ENCODE assay signal across 11 cellular contexts in the genomic region with DNA sequence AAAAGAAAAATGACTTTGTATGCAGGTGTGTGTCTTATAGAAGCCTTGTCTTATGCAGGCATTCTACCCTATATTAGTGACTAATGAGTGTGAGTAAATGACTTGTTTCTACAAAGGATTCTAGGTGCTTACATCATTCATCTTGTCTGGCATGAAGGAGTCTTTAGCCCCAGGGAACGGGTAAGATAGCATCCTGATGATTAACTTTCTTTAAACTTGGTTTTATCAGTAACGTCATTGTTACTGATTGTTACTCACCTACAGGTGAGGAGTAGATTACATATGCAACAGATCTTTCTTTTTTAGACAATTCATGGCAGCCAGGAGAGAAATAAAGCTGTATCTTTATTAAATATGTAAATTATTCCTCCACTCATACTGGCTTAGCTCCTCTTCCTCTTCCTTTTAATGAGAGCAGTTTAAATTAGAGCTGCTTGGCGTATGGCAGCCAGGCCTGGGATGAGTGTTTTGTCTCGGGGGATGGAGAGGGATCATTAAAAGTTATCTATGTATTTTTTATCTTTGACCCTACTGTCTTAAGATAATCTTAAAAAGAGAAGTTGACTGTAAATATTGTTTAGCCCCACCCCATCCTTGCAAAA. TPM values are rescaled to one million over a fixed set of nuclear protein-coding genes. Genes with fewer than 3 reads are reported as not detected.
DNase-seq lines count a peak whose midpoint lies in the region; ATAC-seq, FAIRE-seq and TF ChIP-seq lines count a peak whose summit lies in the region.
"Had no signal": no experiment of that assay in that cellular context is flagged by ENCODE, and none has a peak within 500 bp of the region (broad histone marks: within the 10 kb centered on the region; RNA-seq: fewer than 3 reads in every experiment).

No MANE protein-coding gene starts in this region.

- no peaks in the 10 kb centered on the region for H3K36me3 Mint-ChIP-seq in activated CD4-positive, alpha-beta T cell treated with anti-CD3 and anti-CD28 coated beads, Interleukin-2, amount 10 ng/mL, durations not matched to agents 24 days and 14 days (ENCODE audit: low read depth)

- POLR2A ChIA-PET in HepG2 (lab: Yijun Ruan, JAX) = no interaction called here

- no peak for TF ChIP-seq EP300 in HepG2 (IDR thresholded peaks at IDR 0.05; ENCODE audit: low read depth in 2 of 2, low read length in 2 of 2)
- no peak for TF ChIP-seq EP300 in HepG2 (CRISPR knock-in tag; IDR thresholded peaks at IDR 0.05; ENCODE audit: borderline replicate concordance)

- H3K27me3 Mint-ChIP-seq in activated CD4-positive, alpha-beta T cell treated with anti-CD3 and anti-CD28 coated beads, Interleukin-2, amount 10 ng/mL, durations not matched to agents 24 days and 14 days = peaks cover 15% of the 10 kb centered on the region

- H3K9ac ChIP-seq in HepG2 (ENCODE audit: insufficient read depth, low read depth, low read length) = no peak overlapping the region
- H3K9ac ChIP-seq in muscle layer of colon (ENCODE audit: low read length) = peak overlapping the region; percentile 7

- no peaks in the 10 kb centered on the region for H3K4me1 Mint-ChIP-seq in activated CD4-positive, alpha-beta T cell treated with anti-CD3 and anti-CD28 coated beads, Interleukin-2, amount 10 ng/mL, durations not matched to agents 24 days and 14 days

- no TSS peak for BruUV-seq in HepG2 (replicated peaks; lab: Mats Ljungman, UMichigan)

- H3K36me3 ChIP-seq in right lobe of liver (no peaks in the 10 kb centered on the region), HepG2 (replicated peaks in 1 of 2; ENCODE audit: control insufficient read depth in 1 of 2, insufficient read depth in 2 of 2, low read length in 2 of 2) (no peaks in the 10 kb centered on the region; a peak in 1 of 5 replicates), esophagus squamous epithelium (peaks cover 0 to 4% (median 0%) of the 10 kb centered on the region in 3 donors), muscle layer of colon (ENCODE audit: insufficient read depth, low read length) (no peaks in the 10 kb centered on the region), aorta (ENCODE audit: control insufficient read depth in 1 of 2, insufficient read depth in 2 of 2, low read length in 1 of 2) (no peaks in the 10 kb centered on the region)

- DNase-seq in right lobe of liver (no peak), HepG2 (ENCODE audit: low spot score) (no peak), esophagus squamous epithelium (lab: John Stamatoyannopoulos, UW) (no peak), aorta (no peak), head of caudate nucleus (no peak), GM10266 (ENCODE audit: extremely low spot score) (no peak)
- DNase-seq in activated CD4-positive, alpha-beta T cell treated with anti-CD3 and anti-CD28 coated beads, Interleukin-2, amount 10 ng/mL, durations not matched to agents 24 days and 14 days = no peak
- DNase-seq: 8988T; activated naive CD4-positive, alpha-beta T cell treated with Interleukin-2 at 50 U/mL for 16 hours; NCI-H1417 treated with DMSO at 0.1 percent for 48 hours had no signal

- no peak for TF ChIP-seq RAD21 in HepG2 (CRISPR knock-in tag; IDR thresholded peaks at IDR 0.05)

- WGBS in right lobe of liver (ENCODE audit: insufficient coverage, low coverage, low lambda C conversion rate, missing lambda C conversion rate) = 57% methylated on average over 4 of the region's 4 CpGs
- 95% methylated on average over 4 of the region's 4 CpGs for WGBS in HepG2 (ENCODE audit: low lambda C conversion rate)
- 37% methylated on average over 4 of the region's 4 CpGs for WGBS in esophagus squamous epithelium, 2 donors
- WGBS in aorta, 2 donors = 22 to 25% methylated on average over 4 of the region's 4 CpGs

- H3K4me1 ChIP-seq in right lobe of liver = no peaks in the 10 kb centered on the region
- H3K4me1 ChIP-seq in HepG2 (ENCODE audit: insufficient read depth, low read length) = peaks cover 8% of the 10 kb centered on the region
- peaks cover 0 to 29% (median 15%) of the 10 kb centered on the region in 3 donors for H3K4me1 ChIP-seq in esophagus squamous epithelium
- peaks cover 14% of the 10 kb centered on the region for H3K4me1 ChIP-seq in muscle layer of colon (ENCODE audit: insufficient read depth, low read length)
- peaks cover 3 to 9% of the 10 kb centered on the region in 2 donors for H3K4me1 ChIP-seq in aorta (ENCODE audit: control insufficient read depth in 1 of 2, insufficient read depth in 2 of 2, low read length in 2 of 2)

- no peak overlapping the region for H3K4me2 ChIP-seq in HepG2 (ENCODE audit: low read depth, low read length)

- H3K27ac ChIP-seq in right lobe of liver = peak overlapping the region; percentile 2 to 86 (median 54)
- no peak overlapping the region for H3K27ac ChIP-seq in HepG2 (ENCODE audit: extremely low read length, insufficient read depth, low read length)
- H3K27ac ChIP-seq in esophagus squamous epithelium = peak overlapping the region; percentile 70 to 83 (median 81)
- no peak overlapping the region for H3K27ac ChIP-seq in muscle layer of colon (ENCODE audit: low read depth, low read length)
- H3K27ac ChIP-seq in aorta (ENCODE audit: low read depth in 1 of 2, low read length in 2 of 2) = peak overlapping the region; percentile 18 to 51

- in situ Hi-C loops in HepG2 (cut with HindIII; ENCODE audit: extremely low pct_ligation_motif_present, low pct_unique_long_range_greater_than_20kb) = no loop called here

- H3K79me2 ChIP-seq in HepG2 (ENCODE audit: insufficient read depth, low read length) = no peaks in the 10 kb centered on the region

- H3K4me3 ChIP-seq in right lobe of liver = no peak overlapping the region
- no peak overlapping the region for H3K4me3 ChIP-seq in HepG2 (replicated peaks in 1 of 3; ENCODE audit: insufficient read depth in 1 of 3, low read depth in 2 of 3, low read length in 3 of 3)
- H3K4me3 ChIP-seq in esophagus squamous epithelium = peak overlapping the region in 3 of 4 donors; percentile 18 to 52 (median 24)
- no peak overlapping the region for H3K4me3 ChIP-seq in muscle layer of colon (ENCODE audit: low read depth in 1 of 2, low read length in 2 of 2)
- no peak overlapping the region for H3K4me3 ChIP-seq in aorta (ENCODE audit: low read length in 2 of 2)

- no peaks in the 10 kb centered on the region for H3K9me3 ChIP-seq in right lobe of liver
- H3K9me3 ChIP-seq in HepG2 (ENCODE audit: low read length) = no peaks in the 10 kb centered on the region
- H3K9me3 ChIP-seq in esophagus squamous epithelium = no peaks in the 10 kb centered on the region
- H3K9me3 ChIP-seq in muscle layer of colon (ENCODE audit: low read length) = no peaks in the 10 kb centered on the region
- H3K9me3 ChIP-seq in aorta (ENCODE audit: control insufficient read depth, low read length) = no peaks in the 10 kb centered on the region

- FAIRE-seq in HepG2 (lab: Jason Lieb, UNC) = no peak

- no peak overlapping the region for H2AFZ ChIP-seq in HepG2 (ENCODE audit: low read length)

- no peak overlapping the region for H3K27ac Mint-ChIP-seq in activated CD4-positive, alpha-beta T cell treated with anti-CD3 and anti-CD28 coated beads, Interleukin-2, amount 10 ng/mL, durations not matched to agents 24 days and 14 days

- TF ChIP-seq CTCF in right lobe of liver (IDR thresholded peaks at IDR 0.05) = no peak
- no peak for TF ChIP-seq CTCF in HepG2 (CRISPR knock-in tag; IDR thresholded peaks at IDR 0.05)
- TF ChIP-seq CTCF in esophagus squamous epithelium (IDR thresholded peaks at IDR 0.05) = no peak
- no peak for TF ChIP-seq CTCF in GM10266 (IDR thresholded peaks at IDR 0.05; ENCODE audit: control insufficient read depth, insufficient read depth, low read depth, missing control alignments)

- CTCF ChIA-PET in HepG2 (lab: Yijun Ruan, JAX; ENCODE audit: low intra/inter-chr PET ratio, low total read pairs) = interaction anchor here (1.8 kb wide), 1 partner anchor 124 kb away, joined by 10 read pairs; no protein-coding TSS in a partner anchor

- H4K20me1 ChIP-seq in HepG2 (ENCODE audit: insufficient read depth, low read length) = no peaks in the 10 kb centered on the region

- no peak for TF ChIP-seq POLR2A in right lobe of liver (IDR thresholded peaks at IDR 0.05)
- TF ChIP-seq POLR2A in HepG2 (IDR thresholded peaks at IDR 0.05; ENCODE audit: insufficient read depth in 1 of 2, low read depth in 2 of 2, low read length in 2 of 2) = no peak
- no peak for TF ChIP-seq POLR2A in esophagus squamous epithelium (IDR thresholded peaks at IDR 0.05)

- H3K9me3 Mint-ChIP-seq in activated CD4-positive, alpha-beta T cell treated with anti-CD3 and anti-CD28 coated beads, Interleukin-2, amount 10 ng/mL, durations not matched to agents 24 days and 14 days = no peaks in the 10 kb centered on the region

- H3K4me3 Mint-ChIP-seq in activated CD4-positive, alpha-beta T cell treated with anti-CD3 and anti-CD28 coated beads, Interleukin-2, amount 10 ng/mL, durations not matched to agents 24 days and 14 days = no peak overlapping the region

- ATAC-seq in right lobe of liver (peak; percentile 7 to 32 (median 16)), HepG2 (no peak), aorta (ENCODE audit: low FRiP score) (peak; percentile 34)

- H3K27me3 ChIP-seq in right lobe of liver (no peaks in the 10 kb centered on the region), HepG2 (ENCODE audit: control insufficient read depth in 1 of 2, insufficient read depth in 2 of 2, low read length in 2 of 2) (no peaks in the 10 kb centered on the region), esophagus squamous epithelium (no peaks in the 10 kb centered on the region), muscle layer of colon (ENCODE audit: control insufficient read depth in 1 of 2, insufficient read depth in 2 of 2, low read length in 2 of 2) (no peaks in the 10 kb centered on the region), aorta (ENCODE audit: control insufficient read depth in 1 of 2, insufficient read depth in 2 of 2, low read length in 1 of 2) (no peaks in the 10 kb centered on the region)

- intact Hi-C loops in right lobe of liver (cut with DNase I) = no loop called here
- intact Hi-C loops in HepG2 (cut with micrococcal nuclease; ENCODE audit: unreplicated experiment) = loop anchor here (1.0 kb wide), 1 partner anchor 124 kb away; no protein-coding TSS in a partner anchor
- intact Hi-C loops in esophagus squamous epithelium (cut with DNase I) = loop anchor here (10.0 kb wide), 1 partner anchor 109 kb away; no protein-coding TSS in a partner anchor
- intact Hi-C loops in aorta (cut with DNase I) = loop anchor here (1.0 to 5.0 kb wide), 4 partner anchors 42 to 117 kb away; a partner anchor contains a TSS
- intact Hi-C loops in head of caudate nucleus (cut with DNase I) = loop anchor here (2.0 kb wide), 1 partner anchor 55 kb away; no protein-coding TSS in a partner anchor
- intact Hi-C loops in activated CD4-positive, alpha-beta T cell treated with anti-CD3 and anti-CD28 coated beads, Interleukin-2, amount 10 ng/mL, durations not matched to agents 24 days and 14 days (cut with micrococcal nuclease) = no loop called here

RNA-seq across cellular contexts. Expression of a gene that starts 57.2 kb away (rescaled TPM):
- total RNA-seq in right lobe of liver = 100 to 1,000 TPM in 4 of 6 experiments, 10 to 100 TPM in 2; 95.6 to 155 (median 113) TPM
- total RNA-seq in HepG2 (2016; rRNA removed; fragmentation: Illumina TruSeq; extraction: Trizol) = 79.2 and 85.5 TPM in 2 replicates
- total RNA-seq in HepG2 (2016; cell fraction: cytosol; rRNA removed; fragmentation: Illumina TruSeq; extraction: Trizol; ENCODE audit: low read depth) = 16.6 and 18.3 TPM in 2 replicates
- total RNA-seq in HepG2 (2016; cell fraction: insoluble cytoplasmic fraction; rRNA removed; fragmentation: Illumina TruSeq; extraction: Trizol) = 64.3 and 88.8 TPM in 2 replicates
- total RNA-seq in HepG2 (2016; cell fraction: membrane; rRNA removed; fragmentation: Illumina TruSeq; extraction: Trizol) = 50.1 and 58.3 TPM in 2 replicates
- 162 and 186 TPM in 2 replicates for total RNA-seq in HepG2 (2016; cell fraction: nucleus; rRNA removed; fragmentation: Illumina TruSeq; extraction: Trizol)
- polyA plus RNA-seq in HepG2 (2011; rRNA removed) = 35.4 and 40.8 TPM in 2 replicates
- polyA plus RNA-seq in HepG2 (2011; cell fraction: cytosol; rRNA removed) = 19.8 and 24.8 TPM in 2 replicates
- polyA plus RNA-seq in HepG2 (2011; cell fraction: nucleus; rRNA removed) = 106 and 112 TPM in 2 replicates
- polyA plus RNA-seq in HepG2 (2012) = 95.4 and 109 TPM in 2 replicates
- 7.7 and 8.0 TPM in 2 replicates for polyA plus RNA-seq in HepG2 (2016; cell fraction: cytosol; fragmentation: Illumina TruSeq; extraction: Trizol; ENCODE audit: low read depth)
- 52.2 and 68.9 TPM in 2 replicates for polyA plus RNA-seq in HepG2 (2016; cell fraction: insoluble cytoplasmic fraction; fragmentation: Illumina TruSeq; extraction: Trizol; ENCODE audit: low read depth)
- 23.7 and 31.5 TPM in 2 replicates for polyA plus RNA-seq in HepG2 (2016; cell fraction: membrane; fragmentation: Illumina TruSeq; extraction: Trizol; ENCODE audit: low read depth)
- polyA plus RNA-seq in HepG2 (2016; cell fraction: nucleus; fragmentation: Illumina TruSeq; extraction: Trizol; ENCODE audit: insufficient read depth, low read depth) = 193 and 199 TPM in 2 replicates
- polyA minus RNA-seq in HepG2 (2011; rRNA and poly(A)+ RNA removed; ENCODE audit: low replicate concordance) = 88.2 and 101 TPM in 2 replicates
- 63.9 and 75.1 TPM in 2 replicates for polyA minus RNA-seq in HepG2 (2011; cell fraction: cytosol; rRNA and poly(A)+ RNA removed)
- 126 and 131 TPM in 2 replicates for polyA minus RNA-seq in HepG2 (2011; cell fraction: nucleus; rRNA and poly(A)+ RNA removed)
- total RNA-seq in esophagus squamous epithelium = 100 to 1,000 TPM; 147 to 263 (median 177) TPM
- 100 to 1,000 TPM; 231 to 285 TPM for total RNA-seq in aorta
- 100 to 1,000 TPM in 1 of 2 donors, 10 to 100 TPM in 1; 41.3 to 104 TPM for polyA plus RNA-seq in aorta
- 219 and 222 TPM in 2 replicates for total RNA-seq in activated CD4-positive, alpha-beta T cell treated with anti-CD3 and anti-CD28 coated beads, Interleukin-2, amount 10 ng/mL, durations not matched to agents 24 days and 14 days

Comparison
In these comparisons a context has a peak if more than half of its experiments do, and no peak if none do; other contexts are left out.
1. H3K27ac ChIP-seq: peak in right lobe of liver (3 of 3), esophagus squamous epithelium (4 of 4) and aorta (2 of 2); none in HepG2 (single experiment) and muscle layer of colon (single experiment).
2. intact Hi-C loops: an anchor here in HepG2 (1.0 kb wide), esophagus squamous epithelium (10.0 kb wide), aorta (1.0 to 5.0 kb wide) and head of caudate nucleus (2.0 kb wide); none called in right lobe of liver and activated CD4-positive, alpha-beta T cell treated with anti-CD3 and anti-CD28 coated beads, Interleukin-2, amount 10 ng/mL, durations not matched to agents 24 days and 14 days.
3. H3K4me3 ChIP-seq: peak in esophagus squamous epithelium (3 of 4); none in right lobe of liver (0 of 3), HepG2 (0 of 3), muscle layer of colon (0 of 2) and aorta (0 of 2).